In the genomic region with DNA sequence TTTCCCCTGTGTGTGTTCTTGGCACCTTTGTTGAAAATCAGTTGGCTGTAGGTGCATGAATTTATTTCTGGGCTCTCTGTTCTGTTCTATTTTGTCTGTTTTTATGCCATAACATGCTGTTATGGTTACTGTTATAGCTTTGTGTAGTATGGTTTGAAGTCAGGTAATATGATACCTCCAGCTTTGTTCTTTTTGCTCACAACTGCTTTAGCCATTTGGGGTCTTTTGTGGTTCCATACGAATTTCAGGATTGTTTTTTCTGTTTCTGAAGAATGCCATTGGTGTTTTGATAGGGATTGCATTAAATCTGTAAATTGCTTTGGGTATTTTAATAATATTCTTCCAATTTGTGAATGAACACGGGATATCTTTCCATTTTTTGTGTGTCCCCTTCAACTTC, we compare ENCODE assay signal across 27 cellular contexts. TPM values are rescaled to one million over a fixed set of nuclear protein-coding genes. Genes with fewer than 3 reads are reported as not detected.
"Had no signal": no experiment of that assay in that cellular context is flagged by ENCODE, and none has a peak within 500 bp of the region (broad histone marks: within the 10 kb centered on the region; RNA-seq: fewer than 3 reads in every experiment).

No MANE protein-coding gene starts in this region.

- H3K27me3 Mint-ChIP-seq: activated B cell treated with CpG ODN at 0.5 μM for 24 hours; activated CD4-positive, alpha-beta memory T cell treated with anti-CD3 and anti-CD28 coated beads for 36 hours; activated CD8-positive, alpha-beta memory T cell treated with anti-CD3 and anti-CD28 coated beads, Interleukin-2, amount 10 ng/mL, durations not matched to agents 7 days and 5 days; stimulated activated naive B cell treated with anti-CD40 and anti-IgM and Interleukin-4, amounts not matched to agents 10 μg/mL and 1 μg/mL and 100 μg/mL, for 72 hours had no signal

- H3K27me3 ChIP-seq: adrenal gland, ascending aorta, brain microvascular endothelial cell, right lobe of liver, upper lobe of left lung had no signal

- H3K27ac ChIP-seq: adrenal gland, ascending aorta, brain microvascular endothelial cell, right lobe of liver, thoracic aorta, upper lobe of left lung had no signal

- H3K27ac Mint-ChIP-seq: activated B cell treated with CpG ODN at 0.5 μM for 24 hours; T-helper 1 cell treated with Interleukin-12 subunit alpha and Interleukin-12 subunit beta and Interleukin-4 antibody, amounts not matched to agents 30 μg/mL and 1 μg/mL, for 36 hours had no signal

- DNase-seq: activated B cell treated with CpG ODN at 0.5 μM for 24 hours; activated CD4-positive, alpha-beta memory T cell treated with anti-CD3 and anti-CD28 coated beads for 36 hours; activated CD4-positive, alpha-beta T cell treated with anti-CD3 and anti-CD28 coated beads for 4 hours; activated CD8-positive, alpha-beta memory T cell treated with anti-CD3 and anti-CD28 coated beads, Interleukin-2, amount 10 ng/mL, durations not matched to agents 7 days and 5 days; activated naive CD4-positive, alpha-beta T cell treated with Interleukin-2 at 50 U/mL for 16 hours; activated T-cell treated with anti-CD3 and anti-CD28 coated beads for 4 hours; adrenal gland; brain microvascular endothelial cell; central memory CD4-positive, alpha-beta T cell; dermis blood vessel endothelial cell; effector CD8-positive, alpha-beta T cell; erythroblast; foreskin fibroblast; left colon; mesendoderm; mucosa of descending colon; occipital lobe; posterior cingulate gyrus; right lobe of liver; small intestine; stimulated activated CD4-positive, alpha-beta T cell treated with anti-CD3 and anti-CD28 coated beads, Interleukin-2, amount 100 ng/mL, for 24 hours; stimulated activated naive B cell treated with anti-CD40 and anti-IgM and Interleukin-4, amounts not matched to agents 10 μg/mL and 1 μg/mL and 100 μg/mL, for 72 hours; upper lobe of left lung had no signal

- H3K9me3 Mint-ChIP-seq: activated B cell treated with CpG ODN at 0.5 μM for 24 hours; activated CD4-positive, alpha-beta memory T cell treated with anti-CD3 and anti-CD28 coated beads for 36 hours; T-helper 1 cell treated with Interleukin-12 subunit alpha and Interleukin-12 subunit beta and Interleukin-4 antibody, amounts not matched to agents 30 μg/mL and 1 μg/mL, for 36 hours had no signal

- FAIRE-seq: keratinocyte, small intestine had no signal

- H3K4me3 ChIP-seq: adrenal gland, ascending aorta, mucosa of descending colon, right lobe of liver, thoracic aorta, upper lobe of left lung had no signal

- ATAC-seq: activated CD8-positive, alpha-beta memory T cell treated with anti-CD3 and anti-CD28 coated beads, Interleukin-2, amount 10 ng/mL, durations not matched to agents 7 days and 5 days; left colon; mucosa of descending colon; right lobe of liver; stimulated activated naive B cell treated with anti-CD40 and anti-IgM and Interleukin-4, amounts not matched to agents 10 μg/mL and 1 μg/mL and 100 μg/mL, for 72 hours had no signal

- H3K4me3 Mint-ChIP-seq: activated B cell treated with CpG ODN at 0.5 μM for 24 hours; activated CD4-positive, alpha-beta memory T cell treated with anti-CD3 and anti-CD28 coated beads for 36 hours; activated CD8-positive, alpha-beta memory T cell treated with anti-CD3 and anti-CD28 coated beads, Interleukin-2, amount 10 ng/mL, durations not matched to agents 7 days and 5 days; stimulated activated naive B cell treated with anti-CD40 and anti-IgM and Interleukin-4, amounts not matched to agents 10 μg/mL and 1 μg/mL and 100 μg/mL, for 72 hours; T-helper 1 cell treated with Interleukin-12 subunit alpha and Interleukin-12 subunit beta and Interleukin-4 antibody, amounts not matched to agents 30 μg/mL and 1 μg/mL, for 36 hours had no signal

- H3K9me3 ChIP-seq: adrenal gland, ascending aorta, mucosa of descending colon, right lobe of liver, thoracic aorta, upper lobe of left lung had no signal

RNA-seq across cellular contexts. Expression of gene TUBA8, which starts 28.1 kb away (rescaled TPM):
- total RNA-seq: ascending aorta had no signal
